1 cellular context compared by ENCODE assay signal in the genomic region with DNA sequence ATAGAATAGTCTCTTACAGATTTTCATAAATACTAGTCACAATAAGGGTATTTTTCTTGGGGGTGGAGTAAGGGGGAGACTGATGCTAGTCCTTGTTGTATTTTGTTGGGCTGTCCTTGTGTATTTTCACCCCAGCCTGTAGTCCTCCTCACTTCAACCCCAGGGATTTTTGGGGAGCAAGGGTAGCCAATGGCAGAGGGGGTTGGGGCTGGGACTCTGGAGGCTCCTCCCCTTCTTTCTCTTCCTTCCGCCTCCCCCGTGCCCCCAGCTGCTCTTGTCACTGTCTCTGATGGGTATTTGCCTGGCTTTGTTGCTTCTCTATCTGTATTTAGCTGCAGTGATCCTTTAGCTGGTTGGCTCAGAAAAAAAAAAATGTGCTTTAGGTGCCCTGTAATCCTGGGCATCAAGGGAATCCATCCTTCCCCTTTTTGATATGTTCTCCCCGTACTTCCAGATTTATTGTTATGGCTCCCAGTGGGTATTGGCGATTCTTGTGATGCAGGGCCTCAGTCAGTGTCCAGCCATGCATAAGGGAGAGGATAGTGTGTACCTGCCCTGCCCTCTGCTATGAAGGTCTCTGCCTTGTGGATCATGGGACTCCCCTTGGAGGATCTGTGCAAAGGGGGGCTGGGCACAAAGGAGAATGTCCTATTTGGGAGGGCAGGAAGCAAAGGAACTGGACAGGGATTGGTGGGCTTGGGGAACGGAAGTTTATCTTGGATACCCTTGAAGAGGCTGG.
TF ChIP-seq lines count a peak whose summit lies in the region.

No MANE protein-coding gene starts in this region.

TF ChIP-seq in GM23338, 12 proteins besides CTCF, POLR2A, EP300 and RAD21:
- TF ChIP-seq JUNB (IDR thresholded peaks at IDR 0.05; ENCODE audit: unreplicated experiment): no peak
- TF ChIP-seq POLR2AphosphoS5 (IDR thresholded peaks at IDR 0.05; ENCODE audit: low read depth): peak; percentile 37; the same call in 1 of the 2 replicates
